In the genomic region with DNA sequence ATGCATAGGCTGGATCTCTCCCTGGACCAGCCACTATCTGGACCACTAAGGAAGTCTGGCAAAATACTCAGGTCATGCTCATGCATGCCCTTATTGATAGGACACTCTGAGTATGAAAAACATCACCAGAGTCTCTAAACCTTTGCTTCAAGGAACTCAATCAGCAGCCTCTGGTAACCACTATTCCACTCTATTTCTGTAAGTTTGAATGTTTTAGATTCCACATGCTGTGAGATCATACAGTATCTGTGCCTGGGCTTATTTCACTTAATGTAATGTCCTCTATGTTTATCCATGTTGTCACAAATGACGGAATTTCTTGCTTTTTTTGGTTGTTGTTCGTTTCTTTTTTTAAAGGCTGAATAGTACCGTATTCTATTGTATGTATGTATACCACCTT, we compare ENCODE assay signal across 34 cellular contexts.
"Had no signal": no experiment of that assay in that cellular context is flagged by ENCODE, and none has a peak within 500 bp of the region (broad histone marks: within the 10 kb centered on the region; RNA-seq: fewer than 3 reads in every experiment).

No MANE protein-coding gene starts in this region.

- H3K9me3 ChIP-seq: heart right ventricle, left lung, lower lobe of right lung, mucosa of descending colon, right lobe of liver, testis, transverse colon had no signal

- H3K27me3 ChIP-seq: cardiac muscle cell, heart right ventricle, left lung, right lobe of liver, testis, transverse colon had no signal

- FAIRE-seq: islet of Langerhans, TTC549 had no signal

- H3K27ac ChIP-seq: cardiac muscle cell, heart right ventricle, left lung, lower lobe of right lung, right lobe of liver, skin epidermis, testis, transverse colon, WERI-Rb-1 had no signal

- H3K27ac Mint-ChIP-seq: activated CD8-positive, alpha-beta T cell treated with anti-CD3 and anti-CD28 coated beads for 36 hours; activated naive CD8-positive, alpha-beta T cell treated with anti-CD3 and anti-CD28 coated beads, Interleukin-2, amount 50 U/mL, for 24 hours; activated T-helper 17 cell treated with anti-CD3 and anti-CD28 coated beads, Interleukin-2, amount 50 U/mL, for 72 hours; brain; endodermal cell; natural killer cell treated with Interleukin-12 subunit alpha and Interleukin-12 subunit beta and Interleukin-15 and Interleukin-18, amount 100 ng/mL, for 72 hours; progenitor cell of endocrine pancreas had no signal

- ATAC-seq: activated CD8-positive, alpha-beta T cell treated with anti-CD3 and anti-CD28 coated beads for 36 hours; activated naive CD8-positive, alpha-beta T cell treated with anti-CD3 and anti-CD28 coated beads, Interleukin-2, amount 50 U/mL, for 24 hours; activated T-cell treated with anti-CD3 and anti-CD28 coated beads, Interleukin-2, amount 50 U/mL, for 4 hours; activated T-helper 17 cell treated with anti-CD3 and anti-CD28 coated beads, Interleukin-2, amount 50 U/mL, for 72 hours; esophagus mucosa; heart right ventricle; left lung; lower lobe of right lung; mucosa of descending colon; natural killer cell treated with Interleukin-12 subunit alpha and Interleukin-12 subunit beta and Interleukin-15 and Interleukin-18, amount 100 ng/mL, for 72 hours; right lobe of liver; stimulated activated naive CD8-positive, alpha-beta T cell treated with anti-CD3 and anti-CD28 coated beads, Interleukin-15, Interleukin-2, amounts not matched to agents 100 U/mL and 50 U/mL, for 24 hours had no signal

- H3K4me1 Mint-ChIP-seq: activated naive CD8-positive, alpha-beta T cell treated with anti-CD3 and anti-CD28 coated beads, Interleukin-2, amount 50 U/mL, for 24 hours; activated T-helper 17 cell treated with anti-CD3 and anti-CD28 coated beads, Interleukin-2, amount 50 U/mL, for 72 hours; endodermal cell had no signal

- H3K36me3 Mint-ChIP-seq: brain; natural killer cell treated with Interleukin-12 subunit alpha and Interleukin-12 subunit beta and Interleukin-15 and Interleukin-18, amount 100 ng/mL, for 72 hours had no signal

- H3K27me3 Mint-ChIP-seq: activated CD8-positive, alpha-beta T cell treated with anti-CD3 and anti-CD28 coated beads for 36 hours; activated T-helper 17 cell treated with anti-CD3 and anti-CD28 coated beads, Interleukin-2, amount 50 U/mL, for 72 hours; progenitor cell of endocrine pancreas had no signal

- H3K36me3 ChIP-seq: cardiac muscle cell, heart right ventricle, left lung, lower lobe of right lung, right lobe of liver, transverse colon, WERI-Rb-1 had no signal

- H3K4me1 ChIP-seq: heart right ventricle, left lung, lower lobe of right lung, right lobe of liver, testis, transverse colon had no signal

- DNase-seq: activated CD4-positive, alpha-beta T cell treated with anti-CD3 and anti-CD28 coated beads, Interleukin-2, amount 50 U/mL, for 1 hour; activated CD4-positive, CD25-positive, alpha-beta regulatory T cell treated with anti-CD3 and anti-CD28 coated beads, Interleukin-2, amount 50 U/mL, for 72 hours; activated CD8-positive, alpha-beta T cell treated with anti-CD3 and anti-CD28 coated beads for 36 hours; activated gamma-delta T cell treated with Interleukin-2 at 50 U/mL for 16 hours; activated naive CD4-positive, alpha-beta T cell treated with anti-CD3 and anti-CD28 coated beads, Interleukin-2, amount 50 U/mL, for 16 hours; activated naive CD8-positive, alpha-beta T cell treated with anti-CD3 and anti-CD28 coated beads, Interleukin-2, amount 50 U/mL, for 24 hours; activated T-cell treated with anti-CD3 and anti-CD28 coated beads, Interleukin-2, amount 50 U/mL, for 4 hours; cerebellar nuclear complex; cortex of kidney; endodermal cell; foreskin melanocyte; heart right ventricle; left lung; lower lobe of right lung; mesendoderm; mucosa of descending colon; right lobe of liver; stimulated activated CD4-positive, alpha-beta T cell treated with anti-CD3 and anti-CD28 coated beads, Interleukin-12 subunit alpha, Interleukin-12 subunit beta, amount 100 ng/mL, for 4 hours; stimulated activated CD4-positive, alpha-beta T cell treated with anti-CD3 and anti-CD28 coated beads, Interleukin-4, amount 100 ng/mL, for 1 hour; stimulated activated naive CD8-positive, alpha-beta T cell treated with anti-CD3 and anti-CD28 coated beads, Interleukin-15, Interleukin-2, amounts not matched to agents 100 U/mL and 50 U/mL, for 24 hours; T-helper 1 cell; T-helper 9 cell; testis; transverse colon; WERI-Rb-1 had no signal

- H3K4me3 ChIP-seq: cardiac muscle cell, heart right ventricle, left lung, lower lobe of right lung, mucosa of descending colon, right lobe of liver, skin epidermis, testis, transverse colon had no signal

- H3K4me3 Mint-ChIP-seq: activated CD8-positive, alpha-beta T cell treated with anti-CD3 and anti-CD28 coated beads for 36 hours; activated naive CD8-positive, alpha-beta T cell treated with anti-CD3 and anti-CD28 coated beads, Interleukin-2, amount 50 U/mL, for 24 hours; activated T-cell treated with anti-CD3 and anti-CD28 coated beads, Interleukin-2, amount 50 U/mL, for 4 hours; activated T-helper 17 cell treated with anti-CD3 and anti-CD28 coated beads, Interleukin-2, amount 50 U/mL, for 72 hours; brain; endodermal cell; natural killer cell treated with Interleukin-12 subunit alpha and Interleukin-12 subunit beta and Interleukin-15 and Interleukin-18, amount 100 ng/mL, for 72 hours had no signal

- H3K9me3 Mint-ChIP-seq: activated CD8-positive, alpha-beta T cell treated with anti-CD3 and anti-CD28 coated beads for 36 hours; activated naive CD8-positive, alpha-beta T cell treated with anti-CD3 and anti-CD28 coated beads, Interleukin-2, amount 50 U/mL, for 24 hours; activated T-cell treated with anti-CD3 and anti-CD28 coated beads, Interleukin-2, amount 50 U/mL, for 4 hours; activated T-helper 17 cell treated with anti-CD3 and anti-CD28 coated beads, Interleukin-2, amount 50 U/mL, for 72 hours; natural killer cell treated with Interleukin-12 subunit alpha and Interleukin-12 subunit beta and Interleukin-15 and Interleukin-18, amount 100 ng/mL, for 72 hours had no signal
